In the genomic region with DNA sequence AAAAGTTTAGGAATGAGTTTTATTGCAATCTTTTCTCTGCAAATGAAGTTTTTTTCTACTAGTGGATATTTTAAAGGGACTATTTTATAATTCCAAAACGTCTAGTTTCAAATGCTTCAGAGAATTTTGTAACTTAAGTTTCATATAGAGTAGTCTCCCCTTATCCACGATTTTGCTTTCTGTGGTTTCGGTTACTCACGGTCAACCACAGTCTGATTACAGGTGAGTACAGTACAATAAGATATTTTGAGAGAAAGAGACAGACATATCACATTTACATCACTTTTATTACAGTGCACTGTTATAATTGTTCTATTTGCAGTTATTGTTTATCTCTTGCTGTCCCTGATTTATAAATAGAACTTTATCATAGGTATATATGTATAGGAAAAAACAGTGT, we compare ENCODE assay signal across 13 cellular contexts. TPM values are rescaled to one million over a fixed set of nuclear protein-coding genes. Genes with fewer than 3 reads are reported as not detected.
DNase-seq lines count a peak whose midpoint lies in the region; ATAC-seq and TF ChIP-seq lines count a peak whose summit lies in the region.
"Had no signal": no experiment of that assay in that cellular context is flagged by ENCODE, and none has a peak within 500 bp of the region (broad histone marks: within the 10 kb centered on the region; RNA-seq: fewer than 3 reads in every experiment).

No MANE protein-coding gene starts in this region.

- H3K9me3 Mint-ChIP-seq in activated T-helper 17 cell treated with anti-CD3 and anti-CD28 coated beads, Interleukin-2, amount 50 U/mL, for 72 hours = no peaks in the 10 kb centered on the region
- H3K9me3 Mint-ChIP-seq in glutamatergic neuron (ENCODE audit: unreplicated experiment) = no peaks in the 10 kb centered on the region
- H3K9me3 Mint-ChIP-seq: CD4-positive, alpha-beta T cell; IgD-negative memory B cell had no signal

- H3K36me3 Mint-ChIP-seq in activated T-helper 17 cell treated with anti-CD3 and anti-CD28 coated beads, Interleukin-2, amount 50 U/mL, for 72 hours (ENCODE audit: low read depth) = peaks cover 68% of the 10 kb centered on the region
- no peaks in the 10 kb centered on the region for H3K36me3 Mint-ChIP-seq in glutamatergic neuron (ENCODE audit: unreplicated experiment)

- no peak overlapping the region for H2AFZ ChIP-seq in MM.1S (ENCODE audit: low read length)

- no peak overlapping the region for H3K4me3 Mint-ChIP-seq in activated T-helper 17 cell treated with anti-CD3 and anti-CD28 coated beads, Interleukin-2, amount 50 U/mL, for 72 hours
- no peak overlapping the region for H3K4me3 Mint-ChIP-seq in glutamatergic neuron (ENCODE audit: unreplicated experiment)
- H3K4me3 Mint-ChIP-seq: CD4-positive, alpha-beta T cell; IgD-negative memory B cell had no signal

- no peaks in the 10 kb centered on the region for H3K27me3 ChIP-seq in MM.1S (replicated peaks; ENCODE audit: insufficient read depth, low read length)

- no peak overlapping the region for H3K4me2 ChIP-seq in MM.1S (ENCODE audit: low read depth, low read length)

- no peaks in the 10 kb centered on the region for H3K79me2 ChIP-seq in MM.1S (ENCODE audit: low read length)

- H3K9me3 ChIP-seq in MM.1S (replicated peaks; ENCODE audit: insufficient read depth, low read length) = no peaks in the 10 kb centered on the region
- H3K9me3 ChIP-seq: Caco-2, HAP-1 had no signal

- H3K9ac ChIP-seq in MM.1S (ENCODE audit: low read length) = no peak overlapping the region

- H4K20me1 ChIP-seq in MM.1S (ENCODE audit: insufficient read depth, low read length) = no peaks in the 10 kb centered on the region

- peaks cover 3% of the 10 kb centered on the region; the same call in 1 of the 2 replicates for H3K36me3 ChIP-seq in MM.1S (replicated peaks; ENCODE audit: insufficient read depth, low read length)

- peaks cover 7% of the 10 kb centered on the region; the same call in 1 of the 2 replicates for H3F3A ChIP-seq in MM.1S (ENCODE audit: insufficient read depth, low read length)

- H3K4me1 ChIP-seq in MM.1S (ENCODE audit: low read length) = 0 out of 2 replicates have a peak, but pooled peaks cover 9% of the 10 kb centered on the region
- H3K4me1 ChIP-seq: Caco-2, HAP-1 had no signal

- H3K4me3 ChIP-seq in MM.1S (ENCODE audit: low read length) = no peak overlapping the region
- H3K4me3 ChIP-seq: HAP-1 had no signal

- no peak overlapping the region for H3K27ac Mint-ChIP-seq in activated T-helper 17 cell treated with anti-CD3 and anti-CD28 coated beads, Interleukin-2, amount 50 U/mL, for 72 hours
- no peak overlapping the region for H3K27ac Mint-ChIP-seq in glutamatergic neuron (ENCODE audit: unreplicated experiment)
- H3K27ac Mint-ChIP-seq: CD4-positive, alpha-beta T cell; IgD-negative memory B cell had no signal

- DNase-seq in MM.1S (peak; percentile 47), glutamatergic neuron (no peak), NCI-H524 treated with DMSO at 0.1 percent for 48 hours (lab: John Stamatoyannopoulos, UW) (no peak), Kasumi-1 (lab: John Stamatoyannopoulos, UW) (no peak), GM03348 (ENCODE audit: low spot score) (no peak)
- DNase-seq: Caco-2; CD4-positive, alpha-beta T cell; KBM-7 had no signal

- no peaks in the 10 kb centered on the region for H3K4me1 Mint-ChIP-seq in activated T-helper 17 cell treated with anti-CD3 and anti-CD28 coated beads, Interleukin-2, amount 50 U/mL, for 72 hours
- H3K4me1 Mint-ChIP-seq in glutamatergic neuron (ENCODE audit: low read depth, unreplicated experiment) = no peaks in the 10 kb centered on the region

- TF ChIP-seq CTCF in MM.1S (IDR thresholded peaks at IDR 0.05; ENCODE audit: low read length) (no peak), glutamatergic neuron (IDR thresholded peaks at IDR 0.05; ENCODE audit: partially characterized antibody, unreplicated experiment) (peak; percentile 4)

- H3K27me3 Mint-ChIP-seq in activated T-helper 17 cell treated with anti-CD3 and anti-CD28 coated beads, Interleukin-2, amount 50 U/mL, for 72 hours = no peaks in the 10 kb centered on the region
- H3K27me3 Mint-ChIP-seq in glutamatergic neuron (ENCODE audit: unreplicated experiment) = no peaks in the 10 kb centered on the region
- H3K27me3 Mint-ChIP-seq: CD4-positive, alpha-beta T cell; IgD-negative memory B cell had no signal

- no peaks in the 10 kb centered on the region for H3K9me2 ChIP-seq in MM.1S (replicated peaks; ENCODE audit: insufficient read depth, low read length)

- peak; percentile 43 for ATAC-seq in activated T-helper 17 cell treated with anti-CD3 and anti-CD28 coated beads, Interleukin-2, amount 50 U/mL, for 72 hours (replicated peaks)
- no peak for ATAC-seq in HG02840 (IDR thresholded peaks at IDR 0.05; ENCODE audit: low FRiP score, unreplicated experiment)

- H3K27ac ChIP-seq in MM.1S (ENCODE audit: low read length) = no peak overlapping the region
- H3K27ac ChIP-seq: C4-2B had no signal

RNA-seq across cellular contexts. Expression of gene EOGT, which starts 7.4 kb away (rescaled TPM):
- 10 to 100 TPM; 15.5 to 24.4 TPM for total RNA-seq in activated T-helper 17 cell treated with anti-CD3 and anti-CD28 coated beads, Interleukin-2, amount 50 U/mL, for 72 hours
- total RNA-seq in glutamatergic neuron (ENCODE audit: unreplicated experiment) = 17.2 TPM

RNA-seq across cellular contexts. Expression of gene TMF1, which starts 31.3 kb away (rescaled TPM):
- total RNA-seq in activated T-helper 17 cell treated with anti-CD3 and anti-CD28 coated beads, Interleukin-2, amount 50 U/mL, for 72 hours = 10 to 100 TPM; 42.6 to 84.7 TPM
- total RNA-seq in glutamatergic neuron (ENCODE audit: unreplicated experiment) = 18.8 TPM

RNA-seq across cellular contexts. Expression of gene UBA3, which starts 59.3 kb away (rescaled TPM):
- total RNA-seq in activated T-helper 17 cell treated with anti-CD3 and anti-CD28 coated beads, Interleukin-2, amount 50 U/mL, for 72 hours = 10 to 100 TPM; 68.0 to 95.2 TPM
- 68.6 TPM for total RNA-seq in glutamatergic neuron (ENCODE audit: unreplicated experiment)
